24 cellular contexts compared by ENCODE assay signal in the genomic region with DNA sequence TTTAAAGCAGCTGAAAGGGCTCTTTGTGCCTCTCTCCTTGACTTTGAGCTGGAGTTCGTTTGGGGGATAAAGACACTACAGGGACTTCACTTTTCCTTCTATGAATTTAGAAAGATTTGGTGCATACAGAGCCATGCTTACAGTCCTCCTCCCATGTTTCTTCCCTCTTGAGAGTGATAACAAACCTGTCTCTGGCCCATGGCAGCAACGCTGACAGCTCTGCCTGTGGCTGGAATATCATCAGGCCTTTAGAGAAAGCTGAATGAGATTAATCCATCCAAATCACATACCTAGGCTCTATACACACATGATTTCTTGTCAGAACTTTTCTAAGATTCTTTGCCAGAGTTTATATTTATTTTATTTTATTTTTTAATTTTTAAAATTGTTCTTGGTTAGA.
DNase-seq lines count a peak whose midpoint lies in the region; ATAC-seq and TF ChIP-seq lines count a peak whose summit lies in the region.
"Had no signal": no experiment of that assay in that cellular context is flagged by ENCODE, and none has a peak within 500 bp of the region (broad histone marks: within the 10 kb centered on the region; RNA-seq: fewer than 3 reads in every experiment).

No MANE protein-coding gene starts in this region.

- 28% methylated on average over 2 of the region's 2 CpGs for WGBS in esophagus muscularis mucosa

- no peak for TF ChIP-seq CTCF in right atrium auricular region (IDR thresholded peaks at IDR 0.05)
- TF ChIP-seq CTCF in esophagus muscularis mucosa (IDR thresholded peaks at IDR 0.05), result no peak

- no peak for TF ChIP-seq POLR2A in esophagus muscularis mucosa (IDR thresholded peaks at IDR 0.05; ENCODE audit: low read depth)

- H3K27me3 ChIP-seq in right atrium auricular region (no peaks in the 10 kb centered on the region), esophagus muscularis mucosa (no peaks in the 10 kb centered on the region), HAP-1 (ENCODE audit: low read depth) (no peaks in the 10 kb centered on the region)

- ATAC-seq in Right ventricle myocardium superior (ENCODE audit: poor library complexity) (peak; percentile 76), left ventricle myocardium superior (peak; percentile 75), GM18907 (IDR thresholded peaks at IDR 0.05; ENCODE audit: unreplicated experiment) (no peak), GM21447 (IDR thresholded peaks at IDR 0.05; ENCODE audit: unreplicated experiment) (no peak)
- ATAC-seq: Panc1, SK-N-SH treated with all-trans-retinoic acid at 6 μM for 48 hours had no signal

- H3K4me1 ChIP-seq in right atrium auricular region (peaks cover 0 to 11% of the 10 kb centered on the region in 2 donors), esophagus muscularis mucosa (peaks cover 4 to 14% (median 10%) of the 10 kb centered on the region in 4 donors), HAP-1 (no peaks in the 10 kb centered on the region)

- in situ Hi-C loops in HAP-1 (cut with MboI; ENCODE audit: low sequenced_read_pairs), result no loop called here

- H3K27ac ChIP-seq in right atrium auricular region (no peak overlapping the region), esophagus muscularis mucosa (replicated peaks in 1 of 4) (peak overlapping the region in 1 of 4 donors; percentile 53)
- H3K27ac ChIP-seq: RWPE1 had no signal

- DNase-seq in Right ventricle myocardium superior, result no peak
- DNase-seq in right atrium auricular region (ENCODE audit: low spot score), result no peak
- peak; percentile 62 for DNase-seq in esophagus muscularis mucosa (ENCODE audit: extremely low spot score)
- DNase-seq in left ventricle myocardium superior, result no peak
- DNase-seq in SIG-M5 (lab: John Stamatoyannopoulos, UW), result no peak
- DNase-seq in HAP-1 (ENCODE audit: low spot score in 2 of 2), result no peak
- DNase-seq: 8988T; CD4-positive, CD25-positive, alpha-beta regulatory T cell; HFFc6; KBM-7; MV-4-11; NCI-H1105; NCI-H1436 treated with DMSO at 0.1 percent for 48 hours; NCI-H1930; NCI-H2107; NCI-H446 treated with DMSO at 0.1 percent for 48 hours; NCI-H526; NCI-H82; NK-92 treated with Interleukin-12 subunit alpha and Interleukin-12 subunit beta, amount 100 ng/mL, for 24 hours had no signal

- intact Hi-C loops in Right ventricle myocardium superior (cut with DNase I) (no loop called here), esophagus muscularis mucosa (cut with DNase I) (no loop called here), left ventricle myocardium superior (cut with micrococcal nuclease) (no loop called here)

- H3K36me3 ChIP-seq in right atrium auricular region, result peaks cover 14% of the 10 kb centered on the region
- peaks cover 0 to 16% (median 6%) of the 10 kb centered on the region in 4 donors for H3K36me3 ChIP-seq in esophagus muscularis mucosa
- no peaks in the 10 kb centered on the region; the same call in 1 of the 2 replicates for H3K36me3 ChIP-seq in HAP-1 (replicated peaks)

- H3K4me3 ChIP-seq in right atrium auricular region, result no peak overlapping the region
- no peak overlapping the region for H3K4me3 ChIP-seq in esophagus muscularis mucosa
- H3K4me3 ChIP-seq in HAP-1, result no peak overlapping the region

- TF ChIP-seq EP300 in esophagus muscularis mucosa (IDR thresholded peaks at IDR 0.05), result no peak

- H3K9me3 ChIP-seq in right atrium auricular region, result no peaks in the 10 kb centered on the region
- no peaks in the 10 kb centered on the region for H3K9me3 ChIP-seq in esophagus muscularis mucosa
- H3K9me3 ChIP-seq in HAP-1, result no peaks in the 10 kb centered on the region

Comparison
In these comparisons a context has a peak if more than half of its experiments do, and no peak if none do; other contexts are left out.
1. ATAC-seq: peak in Right ventricle myocardium superior (single experiment) and left ventricle myocardium superior (single experiment); none in GM18907 (single experiment) and GM21447 (single experiment).